In genomic region chr10:96271017-96271815, GRCh38 we compare ENCODE assay signal across 9 cellular contexts. TPM values are rescaled to one million over a fixed set of nuclear protein-coding genes. Genes with fewer than 3 reads are reported as not detected.
DNase-seq lines count a peak whose midpoint lies in the region; ATAC-seq and TF ChIP-seq lines count a peak whose summit lies in the region.
"Had no signal": no experiment of that assay in that cellular context is flagged by ENCODE, and none has a peak within 500 bp of the region (broad histone marks: within the 10 kb centered on the region; RNA-seq: fewer than 3 reads in every experiment).

Gene BLNK, minus strand, starts transcription at chr10:96271569. Its CDS starts 171 bp downstream, at chr10:96271398.

- H3K36me3 ChIP-seq in duodenal mucosa (ENCODE audit: control insufficient read depth in 1 of 2, insufficient read depth in 2 of 2, low read length in 2 of 2): no peaks in the 10 kb centered on the region

- H3K4me3 ChIP-seq in duodenal mucosa (ENCODE audit: low read depth in 1 of 2, low read length in 2 of 2): peak within 1 kb of the TSS; percentile 73 to 75

- POLR2A ChIA-PET in GM10248 (lab: Yijun Ruan, JAX): interaction anchor here (0.7 to 2.4 kb wide), 4 partner anchors 15 to 768 kb away, joined by 3 to 9 read pairs (median 4); no protein-coding TSS in a partner anchor

- peak; percentile 76 for DNase-seq in GM10248 (ENCODE audit: extremely low spot score)
- peak; percentile 70 for DNase-seq in HT-29 (ENCODE audit: low spot score)
- DNase-seq in omental fat pad (ENCODE audit: low spot score): peak; percentile 27
- DNase-seq in retina: no peak
- DNase-seq in AG08395 (ENCODE audit: low spot score): no peak
- DNase-seq in NCI-H1930 (lab: John Stamatoyannopoulos, UW): no peak

- TF ChIP-seq CTCF in GM10248 (IDR thresholded peaks at IDR 0.05; ENCODE audit: control extremely low read depth, extremely low read depth, low read depth, missing control alignments) (no peak), omental fat pad (IDR thresholded peaks at IDR 0.05) (no peak)

- CTCF ChIA-PET in GM10248 (lab: Yijun Ruan, JAX): interaction anchor here (0.6 to 4.7 kb wide), 15 partner anchors 9 to 577 kb away, joined by 3 to 40 read pairs (median 6); partner anchors contain the start of gene TCTN3

- ATAC-seq in GM21515 (IDR thresholded peaks at IDR 0.05; ENCODE audit: unreplicated experiment) (peak; percentile 68), omental fat pad (ENCODE audit: low FRiP score) (peak; percentile 72)

- peak within 1 kb of the TSS; percentile 64 for H3K27ac ChIP-seq in duodenal mucosa (ENCODE audit: low read depth, low read length)

- no peaks in the 10 kb centered on the region for H3K9me3 ChIP-seq in duodenal mucosa (ENCODE audit: control insufficient read depth in 1 of 2, low read length in 2 of 2)

- H3K27me3 ChIP-seq in duodenal mucosa (ENCODE audit: control insufficient read depth in 1 of 2, insufficient read depth in 2 of 2, low read length in 2 of 2): no peaks in the 10 kb centered on the region

- H3K4me1 ChIP-seq in duodenal mucosa (ENCODE audit: control insufficient read depth in 1 of 2, insufficient read depth in 2 of 2, low read length in 2 of 2): peaks cover 44 to 57% of the 10 kb centered on the region in 2 donors

- peak within 1 kb of the TSS; percentile 63 to 86 for H3K9ac ChIP-seq in duodenal mucosa (ENCODE audit: low read depth in 1 of 2, low read length in 2 of 2)

RNA-seq across cellular contexts. Expression of gene BLNK, which starts in this region (rescaled TPM):
- total RNA-seq in HT-29 (2014; rRNA removed; shearing (Covaris generic)): 0.08 and 0.16 TPM in 2 replicates
- total RNA-seq in omental fat pad: 1 to 10 TPM in 3 of 4 donors, under 1 TPM in 1; 0.48 to 5.3 (median 3.2) TPM
- total RNA-seq: M059J had no signal

Comparison
In these comparisons a context has a peak if more than half of its experiments do, and no peak if none do; other contexts are left out.
1. Peak in DNase-seq in HT-29; RNA of the gene not detected or under 1 TPM.
2. DNase-seq: peak in GM10248 (single experiment) and omental fat pad (single experiment); none in retina (single experiment), AG08395 (single experiment) and NCI-H1930 (0 of 2).